ENCODE assay signal across 8 cellular contexts in genomic region chr3:56802411-56802745, GRCh38. TPM values are rescaled to one million over a fixed set of nuclear protein-coding genes. Genes with fewer than 3 reads are reported as not detected.
DNase-seq lines count a peak whose midpoint lies in the region; ATAC-seq and TF ChIP-seq lines count a peak whose summit lies in the region.

No MANE protein-coding gene starts in this region.

- H3K4me1 ChIP-seq in lower lobe of right lung = peaks cover 30% of the 10 kb centered on the region
- peaks cover 13 to 37% (median 20%) of the 10 kb centered on the region in 4 donors for H3K4me1 ChIP-seq in transverse colon

- H3K4me3 ChIP-seq in lower lobe of right lung = peak overlapping the region; percentile 89
- H3K4me3 ChIP-seq in transverse colon = peak overlapping the region in 3 of 4 donors; percentile 49 to 64 (median 50)

- peak overlapping the region; percentile 77 for H3K27ac ChIP-seq in lower lobe of right lung
- peak overlapping the region in 2 of 4 donors; percentile 65 to 79 for H3K27ac ChIP-seq in transverse colon

- H3K27ac Mint-ChIP-seq in activated naive CD4-positive, alpha-beta T cell treated with anti-CD3 and anti-CD28 coated beads, Interleukin-2, amount 50 U/mL, for 24 hours = peak overlapping the region; percentile 90
- H3K27ac Mint-ChIP-seq in activated naive CD8-positive, alpha-beta T cell treated with anti-CD3 and anti-CD28 coated beads, Interleukin-2, amount 50 U/mL, for 24 hours = peak overlapping the region; percentile 59

- TF ChIP-seq EP300 in transverse colon (IDR thresholded peaks at IDR 0.05; ENCODE audit: low read depth) = no peak

- no peak for ATAC-seq in activated naive CD8-positive, alpha-beta T cell treated with anti-CD3 and anti-CD28 coated beads, Interleukin-2, amount 50 U/mL, for 24 hours
- no peak for ATAC-seq in lower lobe of right lung
- ATAC-seq in HG03095 (IDR thresholded peaks at IDR 0.05; ENCODE audit: unreplicated experiment) = no peak

- in situ Hi-C loops in transverse colon (cut with MboI; ENCODE audit: low pct_ligation_motif_present in 1 of 4, low pct_unique_long_range_greater_than_20kb in 1 of 4, low sequenced_read_pairs in 3 of 4) = loop anchor here in 2 of 4 donors (10.0 to 25.0 kb wide), 2 partner anchors 182 to 185 kb away; no protein-coding TSS in a partner anchor

- TF ChIP-seq POLR2A in transverse colon (IDR thresholded peaks at IDR 0.05) = no peak

- H3K36me3 Mint-ChIP-seq in activated naive CD4-positive, alpha-beta T cell treated with anti-CD3 and anti-CD28 coated beads, Interleukin-2, amount 50 U/mL, for 24 hours = peaks cover 4% of the 10 kb centered on the region
- peaks cover 10% of the 10 kb centered on the region for H3K36me3 Mint-ChIP-seq in activated naive CD8-positive, alpha-beta T cell treated with anti-CD3 and anti-CD28 coated beads, Interleukin-2, amount 50 U/mL, for 24 hours (ENCODE audit: low read depth)

- DNase-seq in activated naive CD4-positive, alpha-beta T cell (lab: John Stamatoyannopoulos, UW) = no peak
- no peak for DNase-seq in activated naive CD8-positive, alpha-beta T cell treated with anti-CD3 and anti-CD28 coated beads, Interleukin-2, amount 50 U/mL, for 24 hours
- no peak for DNase-seq in lower lobe of right lung
- no peak for DNase-seq in transverse colon
- no peak for DNase-seq in DMS 273 (lab: John Stamatoyannopoulos, UW; ENCODE audit: unreplicated experiment)
- no peak for DNase-seq in NCI-H1092 treated with DMSO at 0.1 percent for 48 hours (lab: John Stamatoyannopoulos, UW)

- no peaks in the 10 kb centered on the region for H3K36me3 ChIP-seq in lower lobe of right lung
- no peaks in the 10 kb centered on the region for H3K36me3 ChIP-seq in transverse colon

- H3K9me3 ChIP-seq in lower lobe of right lung (no peaks in the 10 kb centered on the region), transverse colon (no peaks in the 10 kb centered on the region)

- no peaks in the 10 kb centered on the region for H3K27me3 Mint-ChIP-seq in activated naive CD4-positive, alpha-beta T cell treated with anti-CD3 and anti-CD28 coated beads, Interleukin-2, amount 50 U/mL, for 24 hours
- H3K27me3 Mint-ChIP-seq in activated naive CD8-positive, alpha-beta T cell treated with anti-CD3 and anti-CD28 coated beads, Interleukin-2, amount 50 U/mL, for 24 hours = no peaks in the 10 kb centered on the region

- intact Hi-C loops in lower lobe of right lung (cut with DNase I) (loop anchor here (5.0 kb wide), 1 partner anchor 100 kb away; no protein-coding TSS in a partner anchor), transverse colon (cut with DNase I; ENCODE audit: low total_unique reads) (loop anchor here (5.0 kb wide), 1 partner anchor 290 kb away; no protein-coding TSS in a partner anchor)

- H3K9me3 Mint-ChIP-seq in activated naive CD4-positive, alpha-beta T cell treated with anti-CD3 and anti-CD28 coated beads, Interleukin-2, amount 50 U/mL, for 24 hours = no peaks in the 10 kb centered on the region
- H3K9me3 Mint-ChIP-seq in activated naive CD8-positive, alpha-beta T cell treated with anti-CD3 and anti-CD28 coated beads, Interleukin-2, amount 50 U/mL, for 24 hours = no peaks in the 10 kb centered on the region

- H3K27me3 ChIP-seq in lower lobe of right lung (ENCODE audit: low read depth) (no peaks in the 10 kb centered on the region), transverse colon (no peaks in the 10 kb centered on the region)

- WGBS in transverse colon (ENCODE audit: low coverage in 1 of 2), 2 donors = 26 to 35% methylated on average over 4 to 7 of the region's 7 CpGs

- TF ChIP-seq CTCF in lower lobe of right lung (IDR thresholded peaks at IDR 0.05) = no peak
- TF ChIP-seq CTCF in transverse colon (IDR thresholded peaks at IDR 0.05) = no peak

- peak overlapping the region; percentile 98 for H3K4me3 Mint-ChIP-seq in activated naive CD4-positive, alpha-beta T cell treated with anti-CD3 and anti-CD28 coated beads, Interleukin-2, amount 50 U/mL, for 24 hours
- H3K4me3 Mint-ChIP-seq in activated naive CD8-positive, alpha-beta T cell treated with anti-CD3 and anti-CD28 coated beads, Interleukin-2, amount 50 U/mL, for 24 hours = peak overlapping the region; percentile 74

- H3K4me1 Mint-ChIP-seq in activated naive CD4-positive, alpha-beta T cell treated with anti-CD3 and anti-CD28 coated beads, Interleukin-2, amount 50 U/mL, for 24 hours = peaks cover 25% of the 10 kb centered on the region
- H3K4me1 Mint-ChIP-seq in activated naive CD8-positive, alpha-beta T cell treated with anti-CD3 and anti-CD28 coated beads, Interleukin-2, amount 50 U/mL, for 24 hours = peaks cover 39% of the 10 kb centered on the region

RNA-seq across cellular contexts. Expression of gene ARHGEF3, which starts 0.6 kb away (rescaled TPM):
- total RNA-seq in lower lobe of right lung (48.0 TPM), transverse colon (10 to 100 TPM in 1 of 4 donors, 1 to 10 TPM in 3; 2.6 to 13.2 (median 5.6) TPM)
